8 cellular contexts compared by ENCODE assay signal in genomic region chr6:31356216-31356945, GRCh38. TPM values are rescaled to one million over a fixed set of nuclear protein-coding genes. Genes with fewer than 3 reads are reported as not detected.
A peak's percentile ranks its signal among the peaks of the same experiment; 100 is the strongest.
DNase-seq lines count a peak whose midpoint lies in the region; ATAC-seq, FAIRE-seq and TF ChIP-seq lines count a peak whose summit lies in the region.

No MANE protein-coding gene starts in this region.

- no peaks in the 10 kb centered on the region for H3K9me3 ChIP-seq in pancreas

- no peaks in the 10 kb centered on the region for H3K27me3 ChIP-seq in HL-60 (ENCODE audit: insufficient read depth, poor library complexity, severe bottlenecking)
- H3K27me3 ChIP-seq in pancreas = no peaks in the 10 kb centered on the region

- DNase-seq in HL-60 (ENCODE audit: low read depth in 1 of 2, low spot score in 1 of 2) (peak in 1 of 2 experiments; percentile 21), fibroblast of pulmonary artery (ENCODE audit: low read depth) (peak; percentile 25), pancreas (peak in 5 of 6 donors; percentile 26 to 69 (median 59)), HTR-8/SVneo (ENCODE audit: insufficient read length, low spot score) (no peak), NCI-H1092 (lab: John Stamatoyannopoulos, UW) (no peak)
- DNase-seq in activated T-cell treated with anti-CD3 and anti-CD28 coated beads, Interleukin-2, amount 50 U/mL, for 4 hours = no peak

- FAIRE-seq in pancreas (lab: Jason Lieb, UNC) (no peak), HTR-8/SVneo (lab: Jason Lieb, UNC) (no peak)

- peak overlapping the region; percentile 96 for H3K4me3 Mint-ChIP-seq in activated T-cell treated with anti-CD3 and anti-CD28 coated beads, Interleukin-2, amount 50 U/mL, for 4 hours

- intact Hi-C loops in pancreas (cut with DNase I) = loop anchor here in 1 of 3 donors (10.0 kb wide), 1 partner anchor 72 kb away; no protein-coding TSS in a partner anchor

- no peak for TF ChIP-seq POLR2A in GM18505 (IDR thresholded peaks at IDR 0.05; ENCODE audit: borderline replicate concordance, extremely low read depth, insufficient read depth, insufficient read length)

- peak; percentile 6 for ATAC-seq in GM18505 (IDR thresholded peaks at IDR 0.05; ENCODE audit: unreplicated experiment)
- ATAC-seq in activated T-cell treated with anti-CD3 and anti-CD28 coated beads, Interleukin-2, amount 50 U/mL, for 4 hours = peak; percentile 2 to 3
- peak; percentile 63 to 72 (median 65) for ATAC-seq in pancreas
- ATAC-seq in GM18907 (IDR thresholded peaks at IDR 0.05; ENCODE audit: unreplicated experiment) = no peak

- H3K4me1 ChIP-seq in pancreas = peaks cover 0 to 6% (median 0%) of the 10 kb centered on the region in 3 donors

- H3K27me3 Mint-ChIP-seq in activated T-cell treated with anti-CD3 and anti-CD28 coated beads, Interleukin-2, amount 50 U/mL, for 4 hours (ENCODE audit: low read depth) = no peaks in the 10 kb centered on the region

- peaks cover 62% of the 10 kb centered on the region for H3K4me1 Mint-ChIP-seq in activated T-cell treated with anti-CD3 and anti-CD28 coated beads, Interleukin-2, amount 50 U/mL, for 4 hours (ENCODE audit: low read depth)

- no peaks in the 10 kb centered on the region for H3K36me3 ChIP-seq in pancreas

- H3K36me3 Mint-ChIP-seq in activated T-cell treated with anti-CD3 and anti-CD28 coated beads, Interleukin-2, amount 50 U/mL, for 4 hours (ENCODE audit: insufficient read depth) = peaks cover 39% of the 10 kb centered on the region

- no peaks in the 10 kb centered on the region for H3K9me3 Mint-ChIP-seq in activated T-cell treated with anti-CD3 and anti-CD28 coated beads, Interleukin-2, amount 50 U/mL, for 4 hours

- TF ChIP-seq CTCF in HL-60 (IDR thresholded peaks at IDR 0.05; ENCODE audit: insufficient read depth, low read length) = no peak
- TF ChIP-seq CTCF in fibroblast of pulmonary artery (IDR thresholded peaks at IDR 0.05; ENCODE audit: low read length, missing control alignments) = no peak
- no peak for TF ChIP-seq CTCF in pancreas (IDR thresholded peaks at IDR 0.05)

- H3K4me3 ChIP-seq in HL-60 (replicated peaks; ENCODE audit: insufficient read depth, low read length) = peak overlapping the region; percentile 62
- peak overlapping the region; percentile 68 for H3K4me3 ChIP-seq in fibroblast of pulmonary artery (replicated peaks; ENCODE audit: low read depth, low read length)
- H3K4me3 ChIP-seq in pancreas = peak overlapping the region; percentile 5 to 51 (median 49)

- 1 to 4% methylated on average over 61 to 77 of the region's 83 CpGs for WGBS in pancreas, 2 donors

- H3K27ac ChIP-seq in HL-60 (replicated peaks) = no peak overlapping the region
- H3K27ac ChIP-seq in pancreas = peak overlapping the region in 3 of 4 donors; percentile 52 to 82 (median 68)

RNA-seq across cellular contexts. Expression of gene HLA-B, which starts 0.6 kb away (rescaled TPM):
- total RNA-seq in activated T-cell treated with anti-CD3 and anti-CD28 coated beads, Interleukin-2, amount 50 U/mL, for 4 hours = 1,000 to 10,000 TPM; 3,478 to 5,156 (median 4,066) TPM
- 1,000 to 10,000 TPM in 1 of 6 donors, 100 to 1,000 TPM in 5; 141 to 1,089 (median 229) TPM for total RNA-seq in pancreas
- 100 to 1,000 TPM; 269 to 373 TPM for polyA plus RNA-seq in pancreas

RNA-seq across cellular contexts. Expression of gene MICA, which starts 47.0 kb away (rescaled TPM):
- 1 to 10 TPM; 4.0 to 6.4 (median 4.7) TPM for total RNA-seq in activated T-cell treated with anti-CD3 and anti-CD28 coated beads, Interleukin-2, amount 50 U/mL, for 4 hours
- 10 to 100 TPM in 1 of 6 donors, 1 to 10 TPM in 5; 4.8 to 15.8 (median 5.7) TPM for total RNA-seq in pancreas
- polyA plus RNA-seq in pancreas = 10 to 100 TPM; 13.6 to 22.6 TPM

Comparison
In these comparisons a context has a peak if more than half of its experiments do, and no peak if none do; other contexts are left out.
1. DNase-seq: peak in fibroblast of pulmonary artery (single experiment) and pancreas (5 of 6); none in activated T-cell treated with anti-CD3 and anti-CD28 coated beads, Interleukin-2, amount 50 U/mL, for 4 hours (single experiment), HTR-8/SVneo (single experiment) and NCI-H1092 (single experiment).
2. Peak in every context shown above with its lines, with median percentiles within 50 percentile points of each other: H3K4me3 ChIP-seq.